In the genomic region with DNA sequence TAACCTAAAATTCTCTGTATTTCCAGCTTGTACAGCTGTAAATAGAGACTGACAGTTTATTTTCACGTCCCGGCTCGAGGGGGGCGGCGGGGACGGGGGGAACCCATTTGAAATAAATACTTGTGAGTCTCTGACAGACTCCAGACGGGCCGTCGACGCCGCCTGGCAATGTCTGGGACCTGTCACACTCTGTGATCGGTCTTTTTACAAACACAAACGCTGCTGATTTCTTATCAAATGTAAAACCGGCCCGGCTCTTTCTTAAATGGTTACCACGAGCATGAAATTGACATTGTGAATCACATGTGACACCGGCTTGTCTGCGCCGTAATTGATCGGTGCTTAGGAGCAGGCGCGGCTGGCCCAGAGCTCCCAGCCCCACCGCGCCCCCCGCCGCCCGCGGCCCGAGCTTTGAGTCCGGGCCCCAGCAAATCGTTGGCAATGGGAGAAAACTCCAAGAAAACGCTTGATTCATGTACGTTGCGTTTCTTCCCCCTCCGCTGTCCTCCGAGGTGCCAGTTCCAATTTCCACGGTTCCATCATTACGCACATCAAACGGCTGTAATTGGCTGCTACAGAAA, we compare ENCODE assay signal across 8 cellular contexts. TPM values are rescaled to one million over a fixed set of nuclear protein-coding genes. Genes with fewer than 3 reads are reported as not detected.
DNase-seq lines count a peak whose midpoint lies in the region; ATAC-seq and TF ChIP-seq lines count a peak whose summit lies in the region.

No MANE protein-coding gene starts in this region.

- H3K27me3 ChIP-seq in BJ (ENCODE audit: control insufficient read depth, insufficient read depth, low read length) (peaks cover 13% of the 10 kb centered on the region), endodermal cell (ENCODE audit: control insufficient read depth, insufficient read depth, low read length, poor library complexity, severe bottlenecking) (peaks cover 30% of the 10 kb centered on the region), uterus (peaks cover 0 to 11% of the 10 kb centered on the region in 2 donors)

- H3K27ac ChIP-seq in endodermal cell (ENCODE audit: low read depth, low read length) (peak overlapping the region; percentile 93), uterus (no peak overlapping the region)

- H3K27ac Mint-ChIP-seq in endodermal cell = no peak overlapping the region
- no peak overlapping the region for H3K27ac Mint-ChIP-seq in naive thymus-derived CD8-positive, alpha-beta T cell

- intact Hi-C loops in uterus (cut with DNase I; ENCODE audit: low total_unique reads) = no loop called here

- no peaks in the 10 kb centered on the region for H3K4me1 Mint-ChIP-seq in endodermal cell
- peaks cover 1 to 12% (median 8%) of the 10 kb centered on the region in 4 donors for H3K4me1 Mint-ChIP-seq in naive thymus-derived CD8-positive, alpha-beta T cell

- peaks cover 4% of the 10 kb centered on the region for H3K27me3 Mint-ChIP-seq in endodermal cell (ENCODE audit: insufficient read depth)
- peaks cover 2 to 23% (median 7%) of the 10 kb centered on the region in 5 donors for H3K27me3 Mint-ChIP-seq in naive thymus-derived CD8-positive, alpha-beta T cell

- H3K36me3 ChIP-seq in BJ (ENCODE audit: control insufficient read depth, insufficient read depth, low read length) = no peaks in the 10 kb centered on the region
- H3K36me3 ChIP-seq in endodermal cell (ENCODE audit: control insufficient read depth, insufficient read depth, low read length) = no peaks in the 10 kb centered on the region
- no peaks in the 10 kb centered on the region for H3K36me3 ChIP-seq in uterus

- POLR2A ChIA-PET in BJ (lab: Charles Lee) = no interaction called here
- POLR2A ChIA-PET in naive thymus-derived CD8-positive, alpha-beta T cell (lab: Charles Lee) = no interaction called here

- CTCF ChIA-PET in BJ (lab: Yijun Ruan, JAX) = interaction anchor here (1.0 kb wide), 1 partner anchor 11 kb away, joined by 3 read pairs; no protein-coding TSS in a partner anchor

- H3K9me3 Mint-ChIP-seq in endodermal cell = no peaks in the 10 kb centered on the region
- H3K9me3 Mint-ChIP-seq in naive thymus-derived CD8-positive, alpha-beta T cell = no peaks in the 10 kb centered on the region

- no peak overlapping the region for H3K9ac ChIP-seq in endodermal cell (ENCODE audit: extremely low read depth, low read length, poor library complexity, severe bottlenecking)

- H3K36me3 Mint-ChIP-seq in endodermal cell (ENCODE audit: low read depth) = no peaks in the 10 kb centered on the region
- no peaks in the 10 kb centered on the region for H3K36me3 Mint-ChIP-seq in naive thymus-derived CD8-positive, alpha-beta T cell

- no peaks in the 10 kb centered on the region for H3K4me1 ChIP-seq in endodermal cell (ENCODE audit: control insufficient read depth, insufficient read depth, low read length)
- peaks cover 0 to 11% of the 10 kb centered on the region in 2 donors for H3K4me1 ChIP-seq in uterus

- TF ChIP-seq CTCF in BJ (IDR thresholded peaks at IDR 0.05; ENCODE audit: insufficient read depth, low read depth, low read length) (no peak), endodermal cell (conservative IDR thresholded peaks at IDR 0.05) (no peak), uterus (IDR thresholded peaks at IDR 0.05) (no peak)

- TF ChIP-seq POLR2A in uterus (IDR thresholded peaks at IDR 0.05) = no peak

- H3K4me3 ChIP-seq in BJ (ENCODE audit: low read depth, low read length) (0 out of 2 replicates have a peak overlapping the region, but pooled peaks have one; percentile 26), endodermal cell (ENCODE audit: low read length) (peak overlapping the region; percentile 75), uterus (peak overlapping the region in 1 of 2 donors; percentile 16)

- H3K9me3 ChIP-seq in endodermal cell (ENCODE audit: control insufficient read depth, low read length) (no peaks in the 10 kb centered on the region), uterus (no peaks in the 10 kb centered on the region)

- WGBS in endodermal cell (ENCODE audit: insufficient coverage in 1 of 2, insufficient read length in 1 of 2), 2 experiments = 21 to 34% methylated on average over 33 to 39 of the region's 39 CpGs

- no peak for DNase-seq in BJ (ENCODE audit: low read depth)
- peak; percentile 52 for DNase-seq in NCI-H1105 (lab: John Stamatoyannopoulos, UW)
- DNase-seq in endodermal cell = no peak
- DNase-seq in naive thymus-derived CD8-positive, alpha-beta T cell = peak in 1 of 10 donors; percentile 40
- DNase-seq in uterus = no peak
- DNase-seq in NCI-H2107 treated with DMSO at 0.1 percent for 48 hours (lab: John Stamatoyannopoulos, UW; ENCODE audit: unreplicated experiment) = no peak

- H3K4me3 Mint-ChIP-seq in endodermal cell = no peak overlapping the region
- peak overlapping the region; percentile 76 to 93 (median 80) for H3K4me3 Mint-ChIP-seq in naive thymus-derived CD8-positive, alpha-beta T cell

- peak; percentile 16 to 20 for ATAC-seq in naive thymus-derived CD8-positive, alpha-beta T cell
- ATAC-seq in GM18907 (IDR thresholded peaks at IDR 0.05; ENCODE audit: unreplicated experiment) (no peak), HG02610 (IDR thresholded peaks at IDR 0.05; ENCODE audit: unreplicated experiment) (no peak)

RNA-seq across cellular contexts. Expression of gene UNCX, which starts 57.1 kb away (rescaled TPM):
- not detected in 2 replicates for polyA plus RNA-seq in BJ (2011; rRNA removed)
- polyA minus RNA-seq in BJ (2011; rRNA and poly(A)+ RNA removed) = not detected in 2 replicates
- total RNA-seq in endodermal cell (under 1 TPM in 1 of 2 donors, not detected in 1; 0.13 TPM), uterus (not detected)
- 15.6 TPM for polyA plus RNA-seq in endodermal cell (2013, experiment 1 of 2)
- polyA plus RNA-seq in endodermal cell (2013, experiment 2 of 2) = 11.1 TPM
- not detected for total RNA-seq in naive thymus-derived CD8-positive, alpha-beta T cell
- not detected for polyA plus RNA-seq in naive thymus-derived CD8-positive, alpha-beta T cell

Comparison
In these comparisons a context has a peak if more than half of its experiments do, and no peak if none do; other contexts are left out.
1. ATAC-seq: peak in naive thymus-derived CD8-positive, alpha-beta T cell (2 of 2); none in GM18907 (single experiment) and HG02610 (single experiment).